In the genomic region with DNA sequence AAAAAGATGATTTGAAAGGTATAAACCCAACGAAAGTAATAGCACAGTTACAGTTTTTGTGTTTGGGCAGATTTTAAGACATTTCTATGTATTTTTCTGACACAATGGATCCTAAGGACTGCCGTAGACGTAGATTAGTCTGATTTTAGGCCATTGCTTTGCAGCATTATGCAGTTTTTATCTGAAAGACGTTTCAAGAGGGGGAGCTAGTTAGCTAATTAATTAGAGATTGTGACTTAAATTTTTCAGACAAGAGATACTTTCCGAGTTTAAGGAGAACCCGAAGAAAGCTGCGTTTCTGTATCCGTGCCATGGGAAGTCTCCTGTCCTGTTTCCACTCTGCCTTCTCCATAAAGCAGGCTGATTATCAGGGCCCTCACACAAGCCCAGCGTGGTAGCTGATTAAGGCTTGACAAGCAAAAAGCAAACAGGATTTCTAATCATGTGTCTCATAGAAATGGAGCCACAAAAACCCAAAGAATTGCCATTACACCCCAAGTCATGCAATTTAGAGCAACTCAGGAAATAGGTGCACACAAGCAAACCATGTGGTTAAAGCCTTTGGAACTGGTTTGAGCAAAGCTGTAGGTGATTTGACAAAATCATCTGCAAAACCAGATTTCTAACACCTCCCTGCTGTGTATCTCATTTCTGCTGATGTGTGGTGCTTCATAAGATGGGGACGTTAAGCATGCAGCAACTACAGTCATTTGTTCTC, we compare ENCODE assay signal across 2 cellular contexts.
TF ChIP-seq lines count a peak whose summit lies in the region.

No MANE protein-coding gene starts in this region.

TF ChIP-seq in SK-N-SH, 30 proteins besides CTCF, POLR2A, EP300 and RAD21 (continued from another document):
- TF ChIP-seq, protein P1, sequence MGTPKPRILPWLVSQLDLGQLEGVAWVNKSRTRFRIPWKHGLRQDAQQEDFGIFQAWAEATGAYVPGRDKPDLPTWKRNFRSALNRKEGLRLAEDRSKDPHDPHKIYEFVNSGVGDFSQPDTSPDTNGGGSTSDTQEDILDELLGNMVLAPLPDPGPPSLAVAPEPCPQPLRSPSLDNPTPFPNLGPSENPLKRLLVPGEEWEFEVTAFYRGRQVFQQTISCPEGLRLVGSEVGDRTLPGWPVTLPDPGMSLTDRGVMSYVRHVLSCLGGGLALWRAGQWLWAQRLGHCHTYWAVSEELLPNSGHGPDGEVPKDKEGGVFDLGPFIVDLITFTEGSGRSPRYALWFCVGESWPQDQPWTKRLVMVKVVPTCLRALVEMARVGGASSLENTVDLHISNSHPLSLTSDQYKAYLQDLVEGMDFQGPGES (IDR thresholded peaks at IDR 0.05; ENCODE audit: low read depth, low read length) = no peak
- no peak for TF ChIP-seq RCOR1 (IDR thresholded peaks at IDR 0.05; ENCODE audit: low read length)

TF ChIP-seq in SK-N-SH treated with all-trans-retinoic acid at 6 μM for 48 hours, 23 proteins besides CTCF, POLR2A, EP300 and RAD21 (continued from another document):
- TF ChIP-seq, protein P2, sequence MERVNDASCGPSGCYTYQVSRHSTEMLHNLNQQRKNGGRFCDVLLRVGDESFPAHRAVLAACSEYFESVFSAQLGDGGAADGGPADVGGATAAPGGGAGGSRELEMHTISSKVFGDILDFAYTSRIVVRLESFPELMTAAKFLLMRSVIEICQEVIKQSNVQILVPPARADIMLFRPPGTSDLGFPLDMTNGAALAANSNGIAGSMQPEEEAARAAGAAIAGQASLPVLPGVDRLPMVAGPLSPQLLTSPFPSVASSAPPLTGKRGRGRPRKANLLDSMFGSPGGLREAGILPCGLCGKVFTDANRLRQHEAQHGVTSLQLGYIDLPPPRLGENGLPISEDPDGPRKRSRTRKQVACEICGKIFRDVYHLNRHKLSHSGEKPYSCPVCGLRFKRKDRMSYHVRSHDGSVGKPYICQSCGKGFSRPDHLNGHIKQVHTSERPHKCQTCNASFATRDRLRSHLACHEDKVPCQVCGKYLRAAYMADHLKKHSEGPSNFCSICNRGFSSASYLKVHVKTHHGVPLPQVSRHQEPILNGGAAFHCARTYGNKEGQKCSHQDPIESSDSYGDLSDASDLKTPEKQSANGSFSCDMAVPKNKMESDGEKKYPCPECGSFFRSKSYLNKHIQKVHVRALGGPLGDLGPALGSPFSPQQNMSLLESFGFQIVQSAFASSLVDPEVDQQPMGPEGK (CRISPR knock-in tag; IDR thresholded peaks at IDR 0.05; ENCODE audit: borderline replicate concordance) = no peak
- TF ChIP-seq ESRRG (CRISPR knock-in tag; IDR thresholded peaks at IDR 0.05) = no peak
- no peak for TF ChIP-seq TOX (CRISPR knock-in tag; IDR thresholded peaks at IDR 0.05; ENCODE audit: borderline replicate concordance)
- TF ChIP-seq, protein P3, sequence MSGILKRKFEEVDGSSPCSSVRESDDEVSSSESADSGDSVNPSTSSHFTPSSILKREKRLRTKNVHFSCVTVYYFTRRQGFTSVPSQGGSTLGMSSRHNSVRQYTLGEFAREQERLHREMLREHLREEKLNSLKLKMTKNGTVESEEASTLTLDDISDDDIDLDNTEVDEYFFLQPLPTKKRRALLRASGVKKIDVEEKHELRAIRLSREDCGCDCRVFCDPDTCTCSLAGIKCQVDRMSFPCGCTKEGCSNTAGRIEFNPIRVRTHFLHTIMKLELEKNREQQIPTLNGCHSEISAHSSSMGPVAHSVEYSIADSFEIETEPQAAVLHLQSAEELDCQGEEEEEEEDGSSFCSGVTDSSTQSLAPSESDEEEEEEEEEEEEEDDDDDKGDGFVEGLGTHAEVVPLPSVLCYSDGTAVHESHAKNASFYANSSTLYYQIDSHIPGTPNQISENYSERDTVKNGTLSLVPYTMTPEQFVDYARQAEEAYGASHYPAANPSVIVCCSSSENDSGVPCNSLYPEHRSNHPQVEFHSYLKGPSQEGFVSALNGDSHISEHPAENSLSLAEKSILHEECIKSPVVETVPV (CRISPR knock-in tag; IDR thresholded peaks at IDR 0.05) = no peak
- TF ChIP-seq, protein P4, sequence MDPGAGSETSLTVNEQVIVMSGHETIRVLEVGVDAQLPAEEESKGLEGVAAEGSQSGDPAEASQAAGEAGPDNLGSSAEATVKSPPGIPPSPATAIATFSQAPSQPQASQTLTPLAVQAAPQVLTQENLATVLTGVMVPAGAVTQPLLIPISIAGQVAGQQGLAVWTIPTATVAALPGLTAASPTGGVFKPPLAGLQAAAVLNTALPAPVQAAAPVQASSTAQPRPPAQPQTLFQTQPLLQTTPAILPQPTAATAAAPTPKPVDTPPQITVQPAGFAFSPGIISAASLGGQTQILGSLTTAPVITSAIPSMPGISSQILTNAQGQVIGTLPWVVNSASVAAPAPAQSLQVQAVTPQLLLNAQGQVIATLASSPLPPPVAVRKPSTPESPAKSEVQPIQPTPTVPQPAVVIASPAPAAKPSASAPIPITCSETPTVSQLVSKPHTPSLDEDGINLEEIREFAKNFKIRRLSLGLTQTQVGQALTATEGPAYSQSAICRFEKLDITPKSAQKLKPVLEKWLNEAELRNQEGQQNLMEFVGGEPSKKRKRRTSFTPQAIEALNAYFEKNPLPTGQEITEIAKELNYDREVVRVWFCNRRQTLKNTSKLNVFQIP (CRISPR knock-in tag; IDR thresholded peaks at IDR 0.05; ENCODE audit: borderline replicate concordance, low read depth) = no peak
